In the genomic region with DNA sequence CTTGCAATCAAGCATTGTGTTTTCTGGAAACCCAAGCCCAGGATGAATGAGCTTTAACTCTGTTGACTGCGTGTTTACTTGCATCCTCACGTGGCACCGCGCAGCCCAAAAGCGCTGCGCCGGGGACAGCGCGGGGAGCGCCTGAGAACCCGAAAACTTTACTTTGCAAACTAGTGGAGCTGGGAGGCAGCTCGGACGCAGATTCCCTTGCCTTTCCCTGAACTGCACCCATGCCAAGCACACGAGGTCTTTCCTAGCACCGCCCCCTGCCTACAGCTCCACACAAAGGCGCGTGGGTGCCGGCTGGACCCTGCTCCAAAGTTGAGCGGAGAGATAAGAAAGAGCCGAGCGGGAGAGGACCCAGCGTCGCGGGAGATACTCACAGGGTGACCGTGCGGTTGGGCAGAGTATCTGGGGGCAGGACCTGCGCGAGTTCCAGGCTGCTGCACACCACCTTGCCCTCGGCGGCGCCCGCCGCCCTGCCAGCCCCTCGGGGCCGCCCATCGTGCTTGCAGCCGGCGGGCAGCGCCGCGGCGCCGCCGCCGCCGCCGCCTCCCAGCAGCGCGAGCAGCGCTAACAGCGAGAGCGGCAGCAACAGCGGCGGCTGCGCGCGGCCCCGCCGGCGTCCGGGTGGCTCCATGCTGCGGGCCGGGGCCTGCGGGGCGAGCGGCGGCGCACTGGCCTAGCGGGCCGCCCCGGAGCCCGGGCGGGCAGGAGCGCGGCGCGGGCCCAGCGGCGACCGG, we compare ENCODE assay signal across 8 cellular contexts. TPM values are rescaled to one million over a fixed set of nuclear protein-coding genes. Genes with fewer than 3 reads are reported as not detected.
DNase-seq lines count a peak whose midpoint lies in the region; ATAC-seq and TF ChIP-seq lines count a peak whose summit lies in the region.

No MANE protein-coding gene starts in this region.

- ATAC-seq in GM19023 (IDR thresholded peaks at IDR 0.05; ENCODE audit: unreplicated experiment) (peak; percentile 31), HG03025 (IDR thresholded peaks at IDR 0.05; ENCODE audit: low FRiP score, unreplicated experiment) (no peak)

- no peaks in the 10 kb centered on the region for H3K36me3 ChIP-seq in kidney epithelial cell (ENCODE audit: control insufficient read depth, insufficient read depth, low read length)

- DNase-seq in AG09319 (ENCODE audit: extremely low read depth, low read depth) (no peak), LHCN-M2 (ENCODE audit: low read depth) (peak; percentile 77), SW 1271 (lab: John Stamatoyannopoulos, UW) (peak; percentile 28 to 69), choroid plexus epithelial cell (ENCODE audit: low read depth) (peak; percentile 72), kidney epithelial cell (ENCODE audit: low read depth) (no peak)
- DNase-seq in stimulated activated CD4-positive, alpha-beta T cell treated with anti-CD3 and anti-CD28 coated beads, Interleukin-12 subunit alpha, Interleukin-12 subunit beta, amount 100 ng/mL, for 4 hours: peak; percentile 32

- H3K4me3 ChIP-seq in choroid plexus epithelial cell (ENCODE audit: low read depth, low read length): peak overlapping the region; percentile 73
- peak overlapping the region; percentile 66 for H3K4me3 ChIP-seq in kidney epithelial cell (ENCODE audit: low read depth, low read length)

- TF ChIP-seq CTCF in AG09319 (IDR thresholded peaks at IDR 0.05; ENCODE audit: low read depth, low read length) (peak; percentile 9), choroid plexus epithelial cell (conservative IDR thresholded peaks at IDR 0.05; ENCODE audit: low read depth, low read length) (no peak), kidney epithelial cell (IDR thresholded peaks at IDR 0.05; ENCODE audit: insufficient read depth, low read length, poor library complexity, severe bottlenecking) (no peak)

- no peaks in the 10 kb centered on the region for H3K27me3 ChIP-seq in kidney epithelial cell (ENCODE audit: control insufficient read depth, insufficient read depth, low read length)

RNA-seq across cellular contexts. Expression of gene ADGRA3, which starts 0.6 kb away (rescaled TPM):
- total RNA-seq in LHCN-M2 (2014; rRNA removed) (25.5 and 29.2 TPM in 2 replicates), kidney epithelial cell (23.2 and 30.5 TPM in 2 replicates)
- 10.2 TPM for polyA plus RNA-seq in LHCN-M2 (2012)

Comparison
In these comparisons a context has a peak if more than half of its experiments do, and no peak if none do; other contexts are left out.
1. DNase-seq: peak in LHCN-M2 (single experiment), SW 1271 (2 of 2), choroid plexus epithelial cell (single experiment) and stimulated activated CD4-positive, alpha-beta T cell treated with anti-CD3 and anti-CD28 coated beads, Interleukin-12 subunit alpha, Interleukin-12 subunit beta, amount 100 ng/mL, for 4 hours (single experiment); none in AG09319 (single experiment) and kidney epithelial cell (single experiment).